ENCODE assay signal across 11 cellular contexts in the genomic region with DNA sequence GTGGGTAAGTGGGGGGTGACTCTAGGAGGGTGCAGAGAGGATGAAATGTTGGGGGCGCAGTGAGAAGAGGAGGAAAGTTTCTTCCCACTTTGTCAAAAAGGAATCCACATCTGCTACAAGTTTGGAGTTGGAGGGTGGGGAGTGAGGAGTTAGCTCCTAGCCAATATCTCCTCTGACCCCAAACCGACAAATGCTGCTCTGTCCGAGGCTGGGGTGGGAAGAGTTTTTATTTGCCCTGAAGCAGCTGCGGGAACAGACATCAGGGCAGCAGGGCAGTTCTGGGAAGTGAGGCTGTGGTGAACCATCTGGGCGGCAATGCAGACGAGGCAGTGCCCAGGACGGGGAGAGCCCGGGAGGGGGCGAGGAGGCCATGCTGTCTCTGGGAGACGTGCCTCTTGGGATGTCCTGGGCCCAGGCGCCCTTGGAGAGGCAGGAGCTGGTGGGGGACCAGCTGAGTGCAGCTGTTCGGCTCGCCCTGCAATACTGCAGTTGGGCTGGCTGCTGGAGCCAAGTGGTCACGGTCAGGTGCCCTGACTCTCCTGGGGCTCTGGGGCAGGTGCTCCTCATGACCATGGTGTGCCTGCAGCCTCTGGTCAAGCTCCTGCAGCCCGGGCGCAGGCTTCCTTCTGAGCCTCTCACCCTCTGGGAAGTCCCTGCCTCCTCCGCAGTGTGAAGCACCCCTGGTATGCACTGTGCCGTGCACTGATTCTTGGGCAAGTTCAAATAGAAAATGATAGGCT. TPM values are rescaled to one million over a fixed set of nuclear protein-coding genes. Genes with fewer than 3 reads are reported as not detected.
A peak's percentile ranks its signal among the peaks of the same experiment; 100 is the strongest.
DNase-seq lines count a peak whose midpoint lies in the region; ATAC-seq and TF ChIP-seq lines count a peak whose summit lies in the region.
"Had no signal": no experiment of that assay in that cellular context is flagged by ENCODE, and none has a peak within 500 bp of the region (broad histone marks: within the 10 kb centered on the region; RNA-seq: fewer than 3 reads in every experiment).

No MANE protein-coding gene starts in this region.

- DNase-seq in ELF-1 (ENCODE audit: low read depth, low spot score) (peak; percentile 76), glutamatergic neuron (peak; percentile 39), trophoblast cell (peak; percentile 57 to 64), HFFc6 (no peak), NCI-H1930 (lab: John Stamatoyannopoulos, UW) (no peak)
- no peak for DNase-seq in activated CD4-positive, alpha-beta T cell treated with anti-CD3 and anti-CD28 coated beads for 4 hours
- DNase-seq: CD4-positive, CD25-positive, alpha-beta regulatory T cell; T-helper 9 cell had no signal

- H3K27me3 ChIP-seq in OCI-LY3 (ENCODE audit: low read depth, low read length), result peaks cover 24% of the 10 kb centered on the region
- no peaks in the 10 kb centered on the region for H3K27me3 ChIP-seq in trophoblast cell (ENCODE audit: insufficient read depth, low read length)

- peaks cover 2% of the 10 kb centered on the region for H3K9me3 Mint-ChIP-seq in glutamatergic neuron (ENCODE audit: unreplicated experiment)
- no peaks in the 10 kb centered on the region for H3K9me3 Mint-ChIP-seq in HFFc6
- H3K9me3 Mint-ChIP-seq: CD4-positive, CD25-positive, alpha-beta regulatory T cell; natural killer cell treated with Interleukin-12 subunit alpha and Interleukin-12 subunit beta and Interleukin-15 and Interleukin-18, amount 100 ng/mL, for 72 hours had no signal

- peak overlapping the region; percentile 96 for H2BK5ac ChIP-seq in trophoblast cell (ENCODE audit: low read depth, low read length, poor library complexity)

- peak overlapping the region; percentile 84 for H3K4ac ChIP-seq in trophoblast cell (ENCODE audit: low read depth, low read length)

- H3K9ac ChIP-seq in OCI-LY3 (ENCODE audit: low read length), result peak overlapping the region; percentile 22; the same call in 1 of the 2 replicates
- no peak overlapping the region for H3K9ac ChIP-seq in trophoblast cell (ENCODE audit: low read length)

- no CpG with 5 or more reads among the region's 18 CpGs for WGBS in trophoblast cell (ENCODE audit: extremely low coverage, insufficient coverage, insufficient read length)

- no peak for ATAC-seq in HG03354 (IDR thresholded peaks at IDR 0.05; ENCODE audit: poor library complexity, severe bottlenecking, unreplicated experiment)
- ATAC-seq: natural killer cell treated with Interleukin-12 subunit alpha and Interleukin-12 subunit beta and Interleukin-15 and Interleukin-18, amount 100 ng/mL, for 72 hours had no signal

- H3K27me3 Mint-ChIP-seq in glutamatergic neuron (ENCODE audit: unreplicated experiment), result peaks cover 8% of the 10 kb centered on the region
- H3K27me3 Mint-ChIP-seq in HFFc6 (ENCODE audit: insufficient read depth), result peaks cover 11% of the 10 kb centered on the region
- H3K27me3 Mint-ChIP-seq: natural killer cell treated with Interleukin-12 subunit alpha and Interleukin-12 subunit beta and Interleukin-15 and Interleukin-18, amount 100 ng/mL, for 72 hours had no signal

- H3K36me3 Mint-ChIP-seq in glutamatergic neuron (ENCODE audit: unreplicated experiment), result no peaks in the 10 kb centered on the region
- no peaks in the 10 kb centered on the region for H3K36me3 Mint-ChIP-seq in HFFc6 (ENCODE audit: low read depth)
- H3K36me3 Mint-ChIP-seq: CD4-positive, CD25-positive, alpha-beta regulatory T cell; natural killer cell treated with Interleukin-12 subunit alpha and Interleukin-12 subunit beta and Interleukin-15 and Interleukin-18, amount 100 ng/mL, for 72 hours had no signal

- peak overlapping the region; percentile 99 for H2AK5ac ChIP-seq in trophoblast cell (ENCODE audit: low read length)

- H4K91ac ChIP-seq in trophoblast cell (ENCODE audit: low read depth, low read length), result peak overlapping the region; percentile 96

- H4K8ac ChIP-seq in trophoblast cell (ENCODE audit: low read depth, low read length), result peak overlapping the region; percentile 87

- H3K9me3 ChIP-seq in OCI-LY3 (ENCODE audit: insufficient read depth, low read length), result no peaks in the 10 kb centered on the region
- H3K9me3 ChIP-seq in trophoblast cell (ENCODE audit: insufficient read depth, low read depth, low read length), result peaks cover 4% of the 10 kb centered on the region

- H3K79me2 ChIP-seq in OCI-LY3 (ENCODE audit: low read length), result no peaks in the 10 kb centered on the region
- peaks cover 17% of the 10 kb centered on the region for H3K79me2 ChIP-seq in trophoblast cell (ENCODE audit: control insufficient read depth, insufficient read depth, low read length, poor library complexity)

- peak overlapping the region; percentile 96 for H3K14ac ChIP-seq in trophoblast cell (ENCODE audit: low read length)

- H3K4me1 ChIP-seq in OCI-LY3 (ENCODE audit: low read length) (peaks cover 59% of the 10 kb centered on the region), trophoblast cell (ENCODE audit: control insufficient read depth in 1 of 2, insufficient read depth in 2 of 2, low read length in 2 of 2) (peaks cover 62 to 68% of the 10 kb centered on the region in 2 experiments)

- no peak overlapping the region; the same call in 1 of the 2 replicates for H2AFZ ChIP-seq in OCI-LY3 (ENCODE audit: low read depth, low read length)
- H2AFZ ChIP-seq in trophoblast cell (ENCODE audit: insufficient read depth, low read length, poor library complexity), result peak overlapping the region; percentile 42

- H3K23ac ChIP-seq in trophoblast cell (ENCODE audit: low read length), result no peak overlapping the region

- H3K4me3 Mint-ChIP-seq in glutamatergic neuron (ENCODE audit: unreplicated experiment) (peak overlapping the region; percentile 15), HFFc6 (no peak overlapping the region)
- H3K4me3 Mint-ChIP-seq: CD4-positive, CD25-positive, alpha-beta regulatory T cell had no signal

- H3K4me3 ChIP-seq in OCI-LY3 (ENCODE audit: low read length), result peak overlapping the region; percentile 25; the same call in 1 of the 2 replicates
- H3K4me3 ChIP-seq in trophoblast cell (ENCODE audit: low read depth, low read length), result no peak overlapping the region

- TF ChIP-seq CTCF in OCI-LY3 (IDR thresholded peaks at IDR 0.05; ENCODE audit: low read depth, low read length), result no peak
- no peak for TF ChIP-seq CTCF in glutamatergic neuron (IDR thresholded peaks at IDR 0.05; ENCODE audit: partially characterized antibody, unreplicated experiment)
- no peak for TF ChIP-seq CTCF in HFFc6 (IDR thresholded peaks at IDR 0.05)

- no peak overlapping the region for H3K27ac Mint-ChIP-seq in glutamatergic neuron (ENCODE audit: unreplicated experiment)
- no peak overlapping the region for H3K27ac Mint-ChIP-seq in HFFc6
- H3K27ac Mint-ChIP-seq: CD4-positive, CD25-positive, alpha-beta regulatory T cell had no signal

- no peaks in the 10 kb centered on the region for H4K20me1 ChIP-seq in OCI-LY3 (ENCODE audit: insufficient read depth, low read length)

- H4K12ac ChIP-seq in trophoblast cell (ENCODE audit: low read depth, low read length), result peak overlapping the region; percentile 45

- no peak overlapping the region for H3K27ac ChIP-seq in OCI-LY3 (ENCODE audit: low read length)
- peak overlapping the region; percentile 97 for H3K27ac ChIP-seq in trophoblast cell (ENCODE audit: low read depth, low read length)

- H3K4me1 Mint-ChIP-seq in glutamatergic neuron (ENCODE audit: low read depth, unreplicated experiment) (peaks cover 15% of the 10 kb centered on the region), HFFc6 (ENCODE audit: low read depth) (peaks cover 9% of the 10 kb centered on the region; the same call in 1 of the 2 replicates)

- peak overlapping the region; percentile 81 for H3K18ac ChIP-seq in trophoblast cell (ENCODE audit: low read length)

- peaks cover 62% of the 10 kb centered on the region for H3K79me1 ChIP-seq in trophoblast cell (ENCODE audit: low read length)

- peak overlapping the region; percentile 99 for H2BK120ac ChIP-seq in trophoblast cell (ENCODE audit: insufficient read depth, low read length, poor library complexity)

- peak overlapping the region; percentile 54 for H3K4me2 ChIP-seq in OCI-LY3 (ENCODE audit: low read length)
- H3K4me2 ChIP-seq in trophoblast cell (ENCODE audit: low read length), result peak overlapping the region; percentile 41

- peak overlapping the region; percentile 98 for H2BK12ac ChIP-seq in trophoblast cell (ENCODE audit: low read length)

- H3K36me3 ChIP-seq in OCI-LY3 (replicated peaks; ENCODE audit: low read depth, low read length) (no peaks in the 10 kb centered on the region), trophoblast cell (ENCODE audit: control insufficient read depth in 1 of 2, insufficient read depth in 2 of 2, low read length in 2 of 2) (no peaks in the 10 kb centered on the region)

RNA-seq across cellular contexts. Expression of a gene that starts 6.4 kb away (rescaled TPM):
- 3.1 TPM for total RNA-seq in glutamatergic neuron (ENCODE audit: unreplicated experiment)
- 33.2 and 33.8 TPM in 2 replicates for polyA plus RNA-seq in trophoblast cell (2013)
- total RNA-seq in HFFc6 (2021; fragmentation: NEBNext Ultra II Directional; extraction: Animal tissue kit (Norgen Biotek cat#: 25700)), result 10 to 100 TPM; 27.4 to 37.2 (median 33.2) TPM

RNA-seq across cellular contexts. Expression of a gene that starts 12.2 kb away (rescaled TPM):
- 50.2 TPM for total RNA-seq in glutamatergic neuron (ENCODE audit: unreplicated experiment)
- 23.9 and 26.5 TPM in 2 replicates for polyA plus RNA-seq in trophoblast cell (2013)
- 10 to 100 TPM; 20.2 to 26.1 (median 24.5) TPM for total RNA-seq in HFFc6 (2021; fragmentation: NEBNext Ultra II Directional; extraction: Animal tissue kit (Norgen Biotek cat#: 25700))

Comparison
In these comparisons a context has a peak if more than half of its experiments do, and no peak if none do; other contexts are left out.
1. DNase-seq: peak in ELF-1 (single experiment), glutamatergic neuron (single experiment) and trophoblast cell (2 of 2); none in HFFc6 (single experiment), activated CD4-positive, alpha-beta T cell treated with anti-CD3 and anti-CD28 coated beads for 4 hours (0 of 2) and NCI-H1930 (0 of 2).